ENCODE assay signal across 12 cellular contexts in the genomic region with DNA sequence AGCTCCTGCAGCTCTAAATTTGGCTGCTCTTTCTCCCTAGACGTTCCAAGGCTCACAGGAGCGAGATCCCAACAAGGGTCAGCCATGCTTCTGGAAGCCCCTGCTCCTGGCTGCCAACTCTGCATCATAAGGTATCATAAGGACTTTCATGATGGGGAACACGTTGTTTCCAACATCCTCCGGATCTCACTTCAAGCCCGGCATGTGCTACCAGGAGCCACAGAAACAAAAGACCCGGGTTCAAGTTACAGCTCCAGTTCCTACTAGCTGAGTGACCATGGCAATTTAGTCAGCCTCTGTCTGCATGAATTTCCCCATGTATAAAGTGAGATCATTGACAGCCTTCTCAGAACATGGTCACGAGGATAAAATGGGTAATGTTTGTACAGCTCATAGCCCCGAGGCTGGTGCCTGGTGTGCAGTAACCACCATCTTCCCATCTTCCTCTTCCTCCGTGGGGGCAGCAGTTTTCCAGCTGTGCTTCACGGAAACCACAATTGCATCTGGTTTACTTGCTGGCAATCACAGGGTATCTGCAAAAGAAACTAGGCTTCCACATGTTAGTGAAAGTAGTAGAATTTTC.
A peak's percentile ranks its signal among the peaks of the same experiment; 100 is the strongest.
DNase-seq lines count a peak whose midpoint lies in the region; ATAC-seq, FAIRE-seq and TF ChIP-seq lines count a peak whose summit lies in the region.
"Had no signal": no experiment of that assay in that cellular context is flagged by ENCODE, and none has a peak within 500 bp of the region (broad histone marks: within the 10 kb centered on the region; RNA-seq: fewer than 3 reads in every experiment).

No MANE protein-coding gene starts in this region.

- H3K27me3 ChIP-seq in OCI-LY3 (ENCODE audit: low read depth, low read length) (no peaks in the 10 kb centered on the region), foreskin keratinocyte (no peaks in the 10 kb centered on the region)

- H3K27ac ChIP-seq in OCI-LY3 (ENCODE audit: low read length) (peak overlapping the region; percentile 100), foreskin keratinocyte (peak overlapping the region; percentile 26)

- TF ChIP-seq CTCF in OCI-LY3 (IDR thresholded peaks at IDR 0.05; ENCODE audit: low read depth, low read length): no peak
- no peak for TF ChIP-seq CTCF in foreskin keratinocyte (conservative IDR thresholded peaks at IDR 0.05)

- H3K4me3 ChIP-seq in OCI-LY3 (ENCODE audit: low read length): no peak overlapping the region

- peak; percentile 41 for ATAC-seq in foreskin keratinocyte
- ATAC-seq in GM21528 (IDR thresholded peaks at IDR 0.05; ENCODE audit: low FRiP score, unreplicated experiment): no peak
- ATAC-seq: stimulated activated naive B cell treated with anti-CD40 and anti-IgM and Interleukin-4, amounts not matched to agents 10 μg/mL and 1 μg/mL and 100 μg/mL, for 72 hours had no signal

- H3K36me3 ChIP-seq in OCI-LY3 (replicated peaks; ENCODE audit: low read depth, low read length): peaks cover 19% of the 10 kb centered on the region

- H3K9ac ChIP-seq in OCI-LY3 (ENCODE audit: low read length): peak overlapping the region; percentile 91

- peak overlapping the region; percentile 83 for H3K4me2 ChIP-seq in OCI-LY3 (ENCODE audit: low read length)

- no peaks in the 10 kb centered on the region for H3K79me2 ChIP-seq in OCI-LY3 (ENCODE audit: low read length)

- no peak overlapping the region for H2AFZ ChIP-seq in OCI-LY3 (ENCODE audit: low read depth, low read length)

- peaks cover 78% of the 10 kb centered on the region for H3K4me1 ChIP-seq in OCI-LY3 (ENCODE audit: low read length)
- no peaks in the 10 kb centered on the region for H3K4me1 ChIP-seq in foreskin keratinocyte

- FAIRE-seq in GM12891 (lab: Jason Lieb, UNC): no peak

- DNase-seq in AML-193 (lab: John Stamatoyannopoulos, UW) (peak; percentile 82 to 83), HEK293T (ENCODE audit: extremely low spot score) (no peak), foreskin keratinocyte (peak in 1 of 2 donors; percentile 62), GM12891 (ENCODE audit: insufficient read length, low spot score) (no peak), COLO829 (ENCODE audit: low spot score) (no peak), nucleus accumbens (lab: John Stamatoyannopoulos, UW) (no peak)
- DNase-seq: NCI-H1092; NCI-H82; posterior cingulate gyrus; stimulated activated naive B cell treated with anti-CD40 and anti-IgM and Interleukin-4, amounts not matched to agents 10 μg/mL and 1 μg/mL and 100 μg/mL, for 72 hours had no signal

- no peaks in the 10 kb centered on the region for H4K20me1 ChIP-seq in OCI-LY3 (ENCODE audit: insufficient read depth, low read length)

- no peak for TF ChIP-seq POLR2A in GM12891 (IDR thresholded peaks at IDR 0.05; ENCODE audit: low read depth, low read length)

- CTCF ChIA-PET in HEK293T (lab: Yijun Ruan, JAX): no interaction called here

- H3K9me3 ChIP-seq in OCI-LY3 (ENCODE audit: insufficient read depth, low read length): peaks cover 11% of the 10 kb centered on the region; the same call in 1 of the 2 replicates

- POLR2A ChIA-PET in HEK293T (lab: Yijun Ruan, JAX): no interaction called here

TF ChIP-seq in HEK293T, 16 proteins besides CTCF, POLR2A, EP300 and RAD21:
- no peak for TF ChIP-seq ELF4 (IDR thresholded peaks at IDR 0.05)
- TF ChIP-seq CTBP1 (IDR thresholded peaks at IDR 0.05; ENCODE audit: borderline replicate concordance): no peak
- no peak for TF ChIP-seq BHLHE40 (IDR thresholded peaks at IDR 0.05; ENCODE audit: borderline replicate concordance)
- peak; percentile 59; the same call in 1 of the 2 replicates for TF ChIP-seq L3MBTL2 (conservative IDR thresholded peaks at IDR 0.05)
- no peak for TF ChIP-seq TARDBP (IDR thresholded peaks at IDR 0.05)
- TF ChIP-seq, protein P1, sequence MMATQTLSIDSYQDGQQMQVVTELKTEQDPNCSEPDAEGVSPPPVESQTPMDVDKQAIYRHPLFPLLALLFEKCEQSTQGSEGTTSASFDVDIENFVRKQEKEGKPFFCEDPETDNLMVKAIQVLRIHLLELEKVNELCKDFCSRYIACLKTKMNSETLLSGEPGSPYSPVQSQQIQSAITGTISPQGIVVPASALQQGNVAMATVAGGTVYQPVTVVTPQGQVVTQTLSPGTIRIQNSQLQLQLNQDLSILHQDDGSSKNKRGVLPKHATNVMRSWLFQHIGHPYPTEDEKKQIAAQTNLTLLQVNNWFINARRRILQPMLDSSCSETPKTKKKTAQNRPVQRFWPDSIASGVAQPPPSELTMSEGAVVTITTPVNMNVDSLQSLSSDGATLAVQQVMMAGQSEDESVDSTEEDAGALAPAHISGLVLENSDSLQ (IDR thresholded peaks at IDR 0.05): no peak

TF ChIP-seq in GM12891, 5 proteins besides CTCF, POLR2A, EP300 and RAD21:
- TF ChIP-seq SPI1 (IDR thresholded peaks at IDR 0.05; ENCODE audit: low read depth, low read length): no peak

Comparison
In these comparisons a context has a peak if more than half of its experiments do, and no peak if none do; other contexts are left out.
1. DNase-seq: peak in AML-193 (2 of 2); none in HEK293T (single experiment), GM12891 (single experiment), COLO829 (single experiment) and nucleus accumbens (0 of 56).